23 cellular contexts compared by ENCODE assay signal in genomic region chr1:45563843-45564242, GRCh38. TPM values are rescaled to one million over a fixed set of nuclear protein-coding genes. Genes with fewer than 3 reads are reported as not detected.
A peak's percentile ranks its signal among the peaks of the same experiment; 100 is the strongest.
DNase-seq lines count a peak whose midpoint lies in the region; ATAC-seq and TF ChIP-seq lines count a peak whose summit lies in the region.
"Had no signal": no experiment of that assay in that cellular context is flagged by ENCODE, and none has a peak within 500 bp of the region (broad histone marks: within the 10 kb centered on the region; RNA-seq: fewer than 3 reads in every experiment).

No MANE protein-coding gene starts in this region.

- no peaks in the 10 kb centered on the region for H3K9me3 ChIP-seq in mesenchymal stem cell (ENCODE audit: control insufficient read depth, low read length)
- H3K9me3 ChIP-seq: BE2C, HAP-1, MG63 had no signal

- H2BK12ac ChIP-seq in mesenchymal stem cell (ENCODE audit: low read length in 2 of 2): no peak overlapping the region

- no peak for DNase-seq in activated CD8-positive, alpha-beta T cell treated with anti-CD3 and anti-CD28 coated beads for 36 hours
- DNase-seq in activated CD8-positive, alpha-beta T cell treated with anti-CD3 and anti-CD28 coated beads, Interleukin-2, amount 10 ng/mL, durations not matched to agents 7 days and 5 days: no peak
- no peak for DNase-seq in WTC11 (ENCODE audit: low spot score)
- DNase-seq in mesenchymal stem cell: no peak
- DNase-seq in stromal cell of bone marrow (ENCODE audit: low read depth): peak; percentile 43
- no peak for DNase-seq in head of caudate nucleus
- DNase-seq: BE2C; CD8-positive, alpha-beta T cell; DMS53; EL; Kasumi-1; MG63; NCI-H1092; NCI-H1436 treated with DMSO at 0.1 percent for 48 hours; NCI-H2029 treated with DMSO at 0.1 percent for 48 hours; NCI-H2171; NCI-H69 had no signal

- H3K27me3 Mint-ChIP-seq in activated CD8-positive, alpha-beta T cell treated with anti-CD3 and anti-CD28 coated beads for 36 hours: no peaks in the 10 kb centered on the region
- H3K27me3 Mint-ChIP-seq in activated CD8-positive, alpha-beta T cell treated with anti-CD3 and anti-CD28 coated beads, Interleukin-2, amount 10 ng/mL, durations not matched to agents 7 days and 5 days (ENCODE audit: low read depth): no peaks in the 10 kb centered on the region
- no peaks in the 10 kb centered on the region for H3K27me3 Mint-ChIP-seq in WTC11 (ENCODE audit: low read depth)

- peaks cover 16% of the 10 kb centered on the region for H3K4me1 Mint-ChIP-seq in activated CD8-positive, alpha-beta T cell treated with anti-CD3 and anti-CD28 coated beads for 36 hours (ENCODE audit: low read depth)
- H3K4me1 Mint-ChIP-seq in activated CD8-positive, alpha-beta T cell treated with anti-CD3 and anti-CD28 coated beads, Interleukin-2, amount 10 ng/mL, durations not matched to agents 7 days and 5 days (ENCODE audit: low read depth): peaks cover 6% of the 10 kb centered on the region
- H3K4me1 Mint-ChIP-seq in WTC11: 0 out of 2 replicates have a peak, but pooled peaks cover 1% of the 10 kb centered on the region

- no peak overlapping the region for H3K23ac ChIP-seq in mesenchymal stem cell (ENCODE audit: low read length in 2 of 2)

- no peak for ATAC-seq in activated CD8-positive, alpha-beta T cell treated with anti-CD3 and anti-CD28 coated beads for 36 hours
- no peak for ATAC-seq in activated CD8-positive, alpha-beta T cell treated with anti-CD3 and anti-CD28 coated beads, Interleukin-2, amount 10 ng/mL, durations not matched to agents 7 days and 5 days
- ATAC-seq in WTC11: no peak
- ATAC-seq in HG03159 (IDR thresholded peaks at IDR 0.05; ENCODE audit: unreplicated experiment): no peak
- ATAC-seq in HG03565 (IDR thresholded peaks at IDR 0.05; ENCODE audit: unreplicated experiment): no peak
- ATAC-seq: CD8-positive, alpha-beta T cell; GM12878; Right ventricle myocardium inferior had no signal

- CTCF ChIA-PET in activated CD8-positive, alpha-beta T cell treated with anti-CD3 and anti-CD28 coated beads for 36 hours (lab: Charles Lee): interaction anchor here (0.6 to 1.0 kb wide), 2 partner anchors 51 to 82 kb away, joined by 4 to 5 read pairs; no protein-coding TSS in a partner anchor
- CTCF ChIA-PET in activated CD8-positive, alpha-beta T cell treated with anti-CD3 and anti-CD28 coated beads, Interleukin-2, amount 10 ng/mL, durations not matched to agents 7 days and 5 days (lab: Charles Lee): interaction anchor here (0.9 to 1.4 kb wide), 3 partner anchors 18 to 51 kb away, joined by 3 to 9 read pairs (median 5); no protein-coding TSS in a partner anchor
- CTCF ChIA-PET in WTC11 (lab: Charles Lee): no interaction called here

- no peak overlapping the region for H2BK5ac ChIP-seq in mesenchymal stem cell (ENCODE audit: low read depth, low read length, poor library complexity, severe bottlenecking)

- H2AK5ac ChIP-seq in mesenchymal stem cell (ENCODE audit: low read length, severe bottlenecking): no peak overlapping the region

- TF ChIP-seq CTCF in activated CD8-positive, alpha-beta T cell treated with anti-CD3 and anti-CD28 coated beads for 36 hours (IDR thresholded peaks at IDR 0.05): no peak
- TF ChIP-seq CTCF in WTC11 (IDR thresholded peaks at IDR 0.05): no peak

- peak overlapping the region; percentile 33 for H3K9ac ChIP-seq in mesenchymal stem cell (ENCODE audit: low read length)

- no peak overlapping the region for H3K4me3 ChIP-seq in mesenchymal stem cell (ENCODE audit: insufficient read depth in 1 of 2, low read depth in 1 of 2, low read length in 2 of 2)
- H3K4me3 ChIP-seq: GM12878, HAP-1, MG63 had no signal

- no peak overlapping the region for H2BK120ac ChIP-seq in mesenchymal stem cell (ENCODE audit: low read depth, low read length)

- H3K14ac ChIP-seq in mesenchymal stem cell (ENCODE audit: low read length in 2 of 2): no peak overlapping the region

- H3K27ac Mint-ChIP-seq in activated CD8-positive, alpha-beta T cell treated with anti-CD3 and anti-CD28 coated beads for 36 hours: peak overlapping the region; percentile 8
- H3K27ac Mint-ChIP-seq in activated CD8-positive, alpha-beta T cell treated with anti-CD3 and anti-CD28 coated beads, Interleukin-2, amount 10 ng/mL, durations not matched to agents 7 days and 5 days: no peak overlapping the region
- H3K27ac Mint-ChIP-seq in WTC11: 0 out of 2 replicates have a peak overlapping the region, but pooled peaks have one; percentile 19
- H3K27ac Mint-ChIP-seq: CD8-positive, alpha-beta T cell had no signal

- no peak overlapping the region for H3K18ac ChIP-seq in mesenchymal stem cell (ENCODE audit: low read depth in 1 of 2, low read length in 2 of 2)

- H3K36me3 ChIP-seq in mesenchymal stem cell (ENCODE audit: control insufficient read depth in 1 of 2, insufficient read depth in 2 of 2, low read depth in 1 of 2, low read length in 2 of 2): peaks cover 54 to 67% of the 10 kb centered on the region in 2 experiments

- no peaks in the 10 kb centered on the region for H3K4me1 ChIP-seq in mesenchymal stem cell (ENCODE audit: control insufficient read depth, insufficient read depth, low read depth, low read length)
- H3K4me1 ChIP-seq: BE2C, HAP-1 had no signal

- intact Hi-C loops in activated CD8-positive, alpha-beta T cell treated with anti-CD3 and anti-CD28 coated beads for 36 hours (cut with micrococcal nuclease): loop anchor here (5.0 kb wide), 1 partner anchor 207 kb away; no protein-coding TSS in a partner anchor
- intact Hi-C loops in head of caudate nucleus (cut with DNase I): loop anchor here (10.0 kb wide), 1 partner anchor 199 kb away; no protein-coding TSS in a partner anchor

- H3K27ac ChIP-seq in mesenchymal stem cell (ENCODE audit: low read length, poor library complexity, severe bottlenecking): no peak overlapping the region
- H3K27ac ChIP-seq: 22Rv1 had no signal

- H3K4me2 ChIP-seq in mesenchymal stem cell (ENCODE audit: low read length, poor library complexity, severe bottlenecking): no peak overlapping the region

- H2AFZ ChIP-seq in mesenchymal stem cell (ENCODE audit: low read depth, low read length): no peak overlapping the region

- no peaks in the 10 kb centered on the region for H3K9me3 Mint-ChIP-seq in activated CD8-positive, alpha-beta T cell treated with anti-CD3 and anti-CD28 coated beads for 36 hours
- H3K9me3 Mint-ChIP-seq in activated CD8-positive, alpha-beta T cell treated with anti-CD3 and anti-CD28 coated beads, Interleukin-2, amount 10 ng/mL, durations not matched to agents 7 days and 5 days (ENCODE audit: insufficient read depth): no peaks in the 10 kb centered on the region
- H3K9me3 Mint-ChIP-seq in WTC11: no peaks in the 10 kb centered on the region
- H3K9me3 Mint-ChIP-seq: CD8-positive, alpha-beta T cell had no signal

- H3K79me1 ChIP-seq in mesenchymal stem cell (replicated peaks; ENCODE audit: low read length, poor library complexity, severe bottlenecking): peaks cover 36% of the 10 kb centered on the region

- no peak overlapping the region for H3K4ac ChIP-seq in mesenchymal stem cell (ENCODE audit: low read depth in 1 of 2, low read length in 2 of 2)

- H4K8ac ChIP-seq in mesenchymal stem cell (ENCODE audit: low read length): no peak overlapping the region

- WGBS in mesenchymal stem cell: 98% methylated on average over 2 of the region's 2 CpGs

- H4K91ac ChIP-seq in mesenchymal stem cell (ENCODE audit: low read length): no peak overlapping the region

- no peak overlapping the region for H3K4me3 Mint-ChIP-seq in activated CD8-positive, alpha-beta T cell treated with anti-CD3 and anti-CD28 coated beads for 36 hours
- H3K4me3 Mint-ChIP-seq in activated CD8-positive, alpha-beta T cell treated with anti-CD3 and anti-CD28 coated beads, Interleukin-2, amount 10 ng/mL, durations not matched to agents 7 days and 5 days: no peak overlapping the region
- H3K4me3 Mint-ChIP-seq in WTC11: no peak overlapping the region
- H3K4me3 Mint-ChIP-seq: CD8-positive, alpha-beta T cell had no signal

- no peaks in the 10 kb centered on the region for H3K27me3 ChIP-seq in mesenchymal stem cell (ENCODE audit: control insufficient read depth in 1 of 2, insufficient read depth in 1 of 2, low read length in 2 of 2)
- H3K27me3 ChIP-seq: BE2C, MG63 had no signal

- POLR2A ChIA-PET in activated CD8-positive, alpha-beta T cell treated with anti-CD3 and anti-CD28 coated beads for 36 hours (lab: Charles Lee): interaction anchor here (0.7 to 1.4 kb wide), 4 partner anchors 13 to 43 kb away, joined by 3 to 5 read pairs (median 4); partner anchors contain the start of gene AKR1A1
- POLR2A ChIA-PET in activated CD8-positive, alpha-beta T cell treated with anti-CD3 and anti-CD28 coated beads, Interleukin-2, amount 10 ng/mL, durations not matched to agents 7 days and 5 days (lab: Charles Lee): interaction anchor here (1.3 to 1.6 kb wide), 2 partner anchors 20 to 42 kb away, joined by 3 to 13 read pairs; partner anchors contain the start of gene PRDX1
- POLR2A ChIA-PET in WTC11 (lab: Charles Lee): no interaction called here

- peaks cover 39% of the 10 kb centered on the region for H3K36me3 Mint-ChIP-seq in activated CD8-positive, alpha-beta T cell treated with anti-CD3 and anti-CD28 coated beads for 36 hours (ENCODE audit: low read depth)
- peaks cover 47% of the 10 kb centered on the region for H3K36me3 Mint-ChIP-seq in activated CD8-positive, alpha-beta T cell treated with anti-CD3 and anti-CD28 coated beads, Interleukin-2, amount 10 ng/mL, durations not matched to agents 7 days and 5 days (ENCODE audit: low read depth)
- H3K36me3 Mint-ChIP-seq in WTC11: peaks cover 70% of the 10 kb centered on the region

- H2BK15ac ChIP-seq in mesenchymal stem cell (ENCODE audit: low read depth, poor library complexity, severe bottlenecking): no peak overlapping the region

TF ChIP-seq in WTC11, 78 proteins besides CTCF, POLR2A, EP300 and RAD21 (continues in another document):
- TF ChIP-seq ATF1 (CRISPR knock-in tag; IDR thresholded peaks at IDR 0.05): no peak

RNA-seq across cellular contexts. Expression of gene AKR1A1, which starts 13.2 kb away (rescaled TPM):
- total RNA-seq in activated CD8-positive, alpha-beta T cell treated with anti-CD3 and anti-CD28 coated beads for 36 hours: 100 to 1,000 TPM; 184 to 186 TPM
- total RNA-seq in activated CD8-positive, alpha-beta T cell treated with anti-CD3 and anti-CD28 coated beads, Interleukin-2, amount 10 ng/mL, durations not matched to agents 7 days and 5 days: 100 to 1,000 TPM; 150 to 152 TPM
- 338 to 380 TPM (median 371 TPM) in 3 replicates for total RNA-seq in WTC11 (2021)
- polyA plus RNA-seq in mesenchymal stem cell (2013, experiment 1 of 2): 163 TPM
- 181 TPM for polyA plus RNA-seq in mesenchymal stem cell (2013, experiment 2 of 2)

RNA-seq across cellular contexts. Expression of gene NASP, which starts 20.0 kb away (rescaled TPM):
- 100 to 1,000 TPM; 227 to 246 TPM for total RNA-seq in activated CD8-positive, alpha-beta T cell treated with anti-CD3 and anti-CD28 coated beads for 36 hours
- total RNA-seq in activated CD8-positive, alpha-beta T cell treated with anti-CD3 and anti-CD28 coated beads, Interleukin-2, amount 10 ng/mL, durations not matched to agents 7 days and 5 days: 100 to 1,000 TPM; 230 to 233 TPM
- total RNA-seq in WTC11 (2021): 488 to 535 TPM (median 489 TPM) in 3 replicates
- 45.8 TPM for polyA plus RNA-seq in mesenchymal stem cell (2013, experiment 1 of 2)
- polyA plus RNA-seq in mesenchymal stem cell (2013, experiment 2 of 2): 43.1 TPM

RNA-seq across cellular contexts. Expression of gene PRDX1, which starts 42.2 kb away (rescaled TPM):
- total RNA-seq in activated CD8-positive, alpha-beta T cell treated with anti-CD3 and anti-CD28 coated beads for 36 hours: 100 to 1,000 TPM; 547 to 553 TPM
- total RNA-seq in activated CD8-positive, alpha-beta T cell treated with anti-CD3 and anti-CD28 coated beads, Interleukin-2, amount 10 ng/mL, durations not matched to agents 7 days and 5 days: 100 to 1,000 TPM; 250 to 251 TPM
- total RNA-seq in WTC11 (2021): 1,102 to 1,197 TPM (median 1,130 TPM) in 3 replicates
- 543 TPM for polyA plus RNA-seq in mesenchymal stem cell (2013, experiment 1 of 2)
- 562 TPM for polyA plus RNA-seq in mesenchymal stem cell (2013, experiment 2 of 2)
